2 cellular contexts compared by ENCODE assay signal in the genomic region with DNA sequence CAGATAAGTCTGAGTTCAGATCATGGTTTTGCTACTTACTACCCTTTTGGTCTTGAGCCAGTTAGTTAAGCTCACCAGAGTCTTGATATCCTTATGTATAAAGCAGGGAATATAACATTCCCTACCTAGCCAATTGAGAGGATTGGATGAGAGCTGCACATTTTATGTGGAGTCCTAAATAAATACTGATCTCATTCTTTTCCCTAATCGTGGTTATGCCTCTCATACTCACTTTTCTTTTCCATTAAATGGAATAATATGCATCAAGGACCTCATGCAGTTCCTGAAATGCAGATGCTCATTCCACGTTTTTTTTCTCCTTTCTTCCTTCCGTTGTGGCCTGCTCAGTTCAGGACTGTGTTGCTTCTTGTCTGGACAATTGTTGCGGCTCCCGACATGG.
TF ChIP-seq lines count a peak whose summit lies in the region.

No MANE protein-coding gene starts in this region.

TF ChIP-seq in GM12891, 5 proteins besides CTCF, POLR2A, EP300 and RAD21:
- TF ChIP-seq SPI1 (IDR thresholded peaks at IDR 0.05; ENCODE audit: low read depth, low read length): no peak
- no peak for TF ChIP-seq PAX5 (IDR thresholded peaks at IDR 0.05; ENCODE audit: insufficient read depth, low read length, severe bottlenecking)
- no peak for TF ChIP-seq POLR2AphosphoS5 (IDR thresholded peaks at IDR 0.05; ENCODE audit: low read depth, low read length)
- no peak for TF ChIP-seq TAF1 (IDR thresholded peaks at IDR 0.05; ENCODE audit: low read depth, low read length)
- no peak for TF ChIP-seq POU2F2 (IDR thresholded peaks at IDR 0.05; ENCODE audit: low read depth, low read length)

TF ChIP-seq in H1, 55 proteins besides CTCF, POLR2A, EP300 and RAD21:
- no peak for TF ChIP-seq JUND (IDR thresholded peaks at IDR 0.05; ENCODE audit: low read length)
